ENCODE assay signal across 27 cellular contexts in genomic region chr20:47466704-47467459, GRCh38. TPM values are rescaled to one million over a fixed set of nuclear protein-coding genes. Genes with fewer than 3 reads are reported as not detected.
DNase-seq lines count a peak whose midpoint lies in the region; ATAC-seq, FAIRE-seq and TF ChIP-seq lines count a peak whose summit lies in the region.
"Had no signal": no experiment of that assay in that cellular context is flagged by ENCODE, and none has a peak within 500 bp of the region (broad histone marks: within the 10 kb centered on the region; RNA-seq: fewer than 3 reads in every experiment).

No MANE protein-coding gene starts in this region.

- no peak overlapping the region for H3K4me3 ChIP-seq in HepG2 (replicated peaks in 1 of 3; ENCODE audit: insufficient read depth in 1 of 3, low read depth in 2 of 3, low read length in 3 of 3)
- H3K4me3 ChIP-seq in right lobe of liver: no peak overlapping the region
- H3K4me3 ChIP-seq in brain microvascular endothelial cell (ENCODE audit: low read depth, low read length): no peak overlapping the region
- H3K4me3 ChIP-seq: esophagus muscularis mucosa, gastrocnemius medialis had no signal

- H3K4me3 Mint-ChIP-seq in WTC11 (no peak overlapping the region), memory B cell (no peak overlapping the region), type B pancreatic cell (peak overlapping the region; percentile 31)
- H3K4me3 Mint-ChIP-seq: activated naive CD4-positive, alpha-beta T cell treated with anti-CD3 and anti-CD28 coated beads for 36 hours; activated T-cell treated with anti-CD3 and anti-CD28 coated beads, Interleukin-2, amount 50 U/mL, for 72 hours; immature natural killer cell had no signal

- no peak overlapping the region for H3K9ac ChIP-seq in HepG2 (ENCODE audit: insufficient read depth, low read depth, low read length)
- H3K9ac ChIP-seq: SK-N-SH had no signal

- no peak for TF ChIP-seq EP300 in HepG2 (IDR thresholded peaks at IDR 0.05; ENCODE audit: low read depth in 2 of 2, low read length in 2 of 2)
- no peak for TF ChIP-seq EP300 in HepG2 (CRISPR knock-in tag; IDR thresholded peaks at IDR 0.05; ENCODE audit: borderline replicate concordance)

- no peaks in the 10 kb centered on the region for H3K79me2 ChIP-seq in HepG2 (ENCODE audit: insufficient read depth, low read length)

- intact Hi-C loops in HepG2 (cut with micrococcal nuclease; ENCODE audit: unreplicated experiment) (no loop called here), right lobe of liver (cut with DNase I) (no loop called here)

- H3K4me1 ChIP-seq in HepG2 (ENCODE audit: insufficient read depth, low read length): peaks cover 59% of the 10 kb centered on the region
- H3K4me1 ChIP-seq in right lobe of liver: peaks cover 0 to 18% (median 5%) of the 10 kb centered on the region in 4 donors
- H3K4me1 ChIP-seq: BE2C had no signal

- TF ChIP-seq RAD21 in HepG2 (CRISPR knock-in tag; IDR thresholded peaks at IDR 0.05): no peak

- H3K27me3 ChIP-seq in HepG2 (ENCODE audit: control insufficient read depth in 1 of 2, insufficient read depth in 2 of 2, low read length in 2 of 2): no peaks in the 10 kb centered on the region
- H3K27me3 ChIP-seq in right lobe of liver: no peaks in the 10 kb centered on the region
- no peaks in the 10 kb centered on the region for H3K27me3 ChIP-seq in brain microvascular endothelial cell (replicated peaks)
- H3K27me3 ChIP-seq: BE2C, esophagus muscularis mucosa, gastrocnemius medialis had no signal

- H3K9me3 Mint-ChIP-seq in WTC11 (no peaks in the 10 kb centered on the region), memory B cell (no peaks in the 10 kb centered on the region), type B pancreatic cell (no peaks in the 10 kb centered on the region)
- H3K9me3 Mint-ChIP-seq: activated naive CD4-positive, alpha-beta T cell treated with anti-CD3 and anti-CD28 coated beads for 36 hours; activated T-cell treated with anti-CD3 and anti-CD28 coated beads, Interleukin-2, amount 50 U/mL, for 72 hours; immature natural killer cell had no signal

- CTCF ChIA-PET in HepG2 (lab: Yijun Ruan, JAX; ENCODE audit: low intra/inter-chr PET ratio, low total read pairs) (no interaction called here), WTC11 (lab: Charles Lee) (no interaction called here)

- 97% methylated on average over 15 of the region's 15 CpGs for WGBS in HepG2 (ENCODE audit: low lambda C conversion rate)
- 94% methylated on average over 14 of the region's 15 CpGs for WGBS in right lobe of liver (ENCODE audit: insufficient coverage, low coverage, low lambda C conversion rate, missing lambda C conversion rate)

- H3K36me3 Mint-ChIP-seq in WTC11: no peaks in the 10 kb centered on the region
- H3K36me3 Mint-ChIP-seq in memory B cell: no peaks in the 10 kb centered on the region
- no peaks in the 10 kb centered on the region for H3K36me3 Mint-ChIP-seq in type B pancreatic cell
- H3K36me3 Mint-ChIP-seq: immature natural killer cell had no signal

- in situ Hi-C loops in HepG2 (cut with HindIII; ENCODE audit: extremely low pct_ligation_motif_present, low pct_unique_long_range_greater_than_20kb): no loop called here
- in situ Hi-C loops in brain microvascular endothelial cell (cut with HindIII; ENCODE audit: low pct_ligation_motif_present, low sequenced_read_pairs): no loop called here

- H3K27ac Mint-ChIP-seq in WTC11 (no peak overlapping the region), memory B cell (peak overlapping the region; percentile 95), type B pancreatic cell (peak overlapping the region; percentile 80)
- H3K27ac Mint-ChIP-seq: activated naive CD4-positive, alpha-beta T cell treated with anti-CD3 and anti-CD28 coated beads for 36 hours; activated T-cell treated with anti-CD3 and anti-CD28 coated beads, Interleukin-2, amount 50 U/mL, for 72 hours; immature natural killer cell had no signal

- no peaks in the 10 kb centered on the region for H3K27me3 Mint-ChIP-seq in WTC11 (ENCODE audit: low read depth)
- no peaks in the 10 kb centered on the region for H3K27me3 Mint-ChIP-seq in memory B cell
- no peaks in the 10 kb centered on the region for H3K27me3 Mint-ChIP-seq in type B pancreatic cell

- POLR2A ChIA-PET in HepG2 (lab: Yijun Ruan, JAX): interaction anchor here (0.6 to 1.6 kb wide), 3 partner anchors 12 to 109 kb away, joined by 3 to 7 read pairs (median 5); partner anchors contain the start of gene NCOA3
- POLR2A ChIA-PET in WTC11 (lab: Charles Lee): no interaction called here

- peaks cover 4% of the 10 kb centered on the region for H3K4me1 Mint-ChIP-seq in WTC11
- peaks cover 21% of the 10 kb centered on the region for H3K4me1 Mint-ChIP-seq in memory B cell
- H3K4me1 Mint-ChIP-seq in type B pancreatic cell (ENCODE audit: unreplicated experiment): peaks cover 16% of the 10 kb centered on the region
- H3K4me1 Mint-ChIP-seq: immature natural killer cell had no signal

- no peaks in the 10 kb centered on the region for H4K20me1 ChIP-seq in HepG2 (ENCODE audit: insufficient read depth, low read length)

- no peak for FAIRE-seq in HepG2 (lab: Jason Lieb, UNC)
- FAIRE-seq: A204.1, bronchial epithelial cell, colon, urothelium cell line had no signal

- BruUV-seq in HepG2 (replicated peaks; lab: Mats Ljungman, UMichigan): no TSS peak

- ATAC-seq in HepG2 (no peak), right lobe of liver (no peak), WTC11 (no peak), memory B cell (ENCODE audit: low read depth) (peak; percentile 40)
- ATAC-seq: activated T-cell treated with anti-CD3 and anti-CD28 coated beads, Interleukin-2, amount 50 U/mL, for 72 hours; gastrocnemius medialis had no signal

- TF ChIP-seq CTCF in HepG2 (CRISPR knock-in tag; IDR thresholded peaks at IDR 0.05) (no peak), right lobe of liver (IDR thresholded peaks at IDR 0.05) (no peak), WTC11 (IDR thresholded peaks at IDR 0.05) (no peak), type B pancreatic cell (conservative IDR thresholded peaks at IDR 0.05) (no peak), brain microvascular endothelial cell (IDR thresholded peaks at IDR 0.05; ENCODE audit: low read depth, low read length, missing control alignments) (no peak)

- no peak for TF ChIP-seq POLR2A in HepG2 (IDR thresholded peaks at IDR 0.05; ENCODE audit: insufficient read depth in 1 of 2, low read depth in 2 of 2, low read length in 2 of 2)
- TF ChIP-seq POLR2A in right lobe of liver (IDR thresholded peaks at IDR 0.05): no peak

- H2AFZ ChIP-seq in HepG2 (ENCODE audit: low read length): no peak overlapping the region

- H3K9me3 ChIP-seq in HepG2 (ENCODE audit: low read length) (no peaks in the 10 kb centered on the region), right lobe of liver (no peaks in the 10 kb centered on the region)
- H3K9me3 ChIP-seq: BE2C, esophagus muscularis mucosa, gastrocnemius medialis, SK-N-SH had no signal

- H3K36me3 ChIP-seq in HepG2 (replicated peaks in 1 of 2; ENCODE audit: control insufficient read depth in 1 of 2, insufficient read depth in 2 of 2, low read length in 2 of 2) (no peaks in the 10 kb centered on the region), right lobe of liver (no peaks in the 10 kb centered on the region), brain microvascular endothelial cell (replicated peaks) (no peaks in the 10 kb centered on the region)
- H3K36me3 ChIP-seq: BE2C, esophagus muscularis mucosa, gastrocnemius medialis had no signal

- no peak overlapping the region for H3K27ac ChIP-seq in HepG2 (ENCODE audit: extremely low read length, insufficient read depth, low read length)
- H3K27ac ChIP-seq in right lobe of liver: no peak overlapping the region
- no peak overlapping the region for H3K27ac ChIP-seq in brain microvascular endothelial cell
- H3K27ac ChIP-seq: esophagus muscularis mucosa had no signal

- H3K4me2 ChIP-seq in HepG2 (ENCODE audit: low read depth, low read length): no peak overlapping the region
- H3K4me2 ChIP-seq: SK-N-SH had no signal

- DNase-seq in HepG2 (ENCODE audit: low spot score) (no peak), right lobe of liver (no peak), WTC11 (ENCODE audit: low spot score) (no peak), memory B cell (ENCODE audit: low spot score in 2 of 2) (no peak), type B pancreatic cell (ENCODE audit: extremely low spot score, unreplicated experiment) (no peak), brain microvascular endothelial cell (no peak), H4 (ENCODE audit: low spot score) (no peak), HuH-7 (ENCODE audit: low spot score) (no peak)
- DNase-seq: activated CD4-positive, alpha-beta T cell treated with anti-CD3 and anti-CD28 coated beads for 48 hours; activated naive CD4-positive, alpha-beta T cell treated with anti-CD3 and anti-CD28 coated beads for 36 hours; activated T-cell treated with anti-CD3 and anti-CD28 coated beads, Interleukin-2, amount 50 U/mL, for 72 hours; amygdala; BE2C; DMS79; gastrocnemius medialis; hippocampal formation; immature natural killer cell; Kasumi-1; NCI-H1105; NCI-H1930; SK-N-SH; T-helper 2 cell had no signal

RNA-seq across cellular contexts. Expression of gene NCOA3, which starts 34.8 kb away (rescaled TPM):
- 56.8 and 76.2 TPM in 2 replicates for total RNA-seq in HepG2 (2016; rRNA removed; fragmentation: Illumina TruSeq; extraction: Trizol)
- total RNA-seq in HepG2 (2016; cell fraction: cytosol; rRNA removed; fragmentation: Illumina TruSeq; extraction: Trizol; ENCODE audit: low read depth): 30.2 and 36.5 TPM in 2 replicates
- 56.0 and 74.0 TPM in 2 replicates for total RNA-seq in HepG2 (2016; cell fraction: insoluble cytoplasmic fraction; rRNA removed; fragmentation: Illumina TruSeq; extraction: Trizol)
- total RNA-seq in HepG2 (2016; cell fraction: membrane; rRNA removed; fragmentation: Illumina TruSeq; extraction: Trizol): 34.2 and 36.7 TPM in 2 replicates
- total RNA-seq in HepG2 (2016; cell fraction: nucleus; rRNA removed; fragmentation: Illumina TruSeq; extraction: Trizol): 59.3 and 64.3 TPM in 2 replicates
- polyA plus RNA-seq in HepG2 (2011; rRNA removed): 25.0 and 35.0 TPM in 2 replicates
- polyA plus RNA-seq in HepG2 (2011; cell fraction: cytosol; rRNA removed): 17.2 and 18.9 TPM in 2 replicates
- polyA plus RNA-seq in HepG2 (2011; cell fraction: nucleus; rRNA removed): 36.9 and 40.6 TPM in 2 replicates
- 22.6 and 26.9 TPM in 2 replicates for polyA plus RNA-seq in HepG2 (2012)
- 2.0 and 2.4 TPM in 2 replicates for polyA plus RNA-seq in HepG2 (2016; cell fraction: cytosol; fragmentation: Illumina TruSeq; extraction: Trizol; ENCODE audit: low read depth)
- 40.1 and 40.4 TPM in 2 replicates for polyA plus RNA-seq in HepG2 (2016; cell fraction: insoluble cytoplasmic fraction; fragmentation: Illumina TruSeq; extraction: Trizol; ENCODE audit: low read depth)
- 5.5 and 5.7 TPM in 2 replicates for polyA plus RNA-seq in HepG2 (2016; cell fraction: membrane; fragmentation: Illumina TruSeq; extraction: Trizol; ENCODE audit: low read depth)
- polyA plus RNA-seq in HepG2 (2016; cell fraction: nucleus; fragmentation: Illumina TruSeq; extraction: Trizol; ENCODE audit: insufficient read depth, low read depth): 53.5 and 57.7 TPM in 2 replicates
- polyA minus RNA-seq in HepG2 (2011; rRNA and poly(A)+ RNA removed; ENCODE audit: low replicate concordance): 49.8 and 56.6 TPM in 2 replicates
- polyA minus RNA-seq in HepG2 (2011; cell fraction: cytosol; rRNA and poly(A)+ RNA removed): 41.6 and 42.5 TPM in 2 replicates
- polyA minus RNA-seq in HepG2 (2011; cell fraction: nucleus; rRNA and poly(A)+ RNA removed): 75.8 and 76.3 TPM in 2 replicates
- 10 to 100 TPM; 11.2 to 15.1 (median 13.8) TPM for total RNA-seq in right lobe of liver
- 20.2 to 25.2 TPM (median 21.5 TPM) in 3 replicates for total RNA-seq in WTC11 (2021)
- total RNA-seq in type B pancreatic cell (ENCODE audit: low replicate concordance): 37.3 and 50.2 TPM in 2 replicates
- 10.2 and 12.3 TPM in 2 replicates for total RNA-seq in H4 (2014; rRNA removed; shearing (Covaris generic))

Comparison
In these comparisons a context has a peak if more than half of its experiments do, and no peak if none do; other contexts are left out.
1. Of the 50 proteins assayed by ChIP-seq in both HepG2 and WTC11: peak only in HepG2: none; only in WTC11: USF2; in both: none; in neither: 49.